Comparison of ENCODE assay signal across 2 cellular contexts in the genomic region with DNA sequence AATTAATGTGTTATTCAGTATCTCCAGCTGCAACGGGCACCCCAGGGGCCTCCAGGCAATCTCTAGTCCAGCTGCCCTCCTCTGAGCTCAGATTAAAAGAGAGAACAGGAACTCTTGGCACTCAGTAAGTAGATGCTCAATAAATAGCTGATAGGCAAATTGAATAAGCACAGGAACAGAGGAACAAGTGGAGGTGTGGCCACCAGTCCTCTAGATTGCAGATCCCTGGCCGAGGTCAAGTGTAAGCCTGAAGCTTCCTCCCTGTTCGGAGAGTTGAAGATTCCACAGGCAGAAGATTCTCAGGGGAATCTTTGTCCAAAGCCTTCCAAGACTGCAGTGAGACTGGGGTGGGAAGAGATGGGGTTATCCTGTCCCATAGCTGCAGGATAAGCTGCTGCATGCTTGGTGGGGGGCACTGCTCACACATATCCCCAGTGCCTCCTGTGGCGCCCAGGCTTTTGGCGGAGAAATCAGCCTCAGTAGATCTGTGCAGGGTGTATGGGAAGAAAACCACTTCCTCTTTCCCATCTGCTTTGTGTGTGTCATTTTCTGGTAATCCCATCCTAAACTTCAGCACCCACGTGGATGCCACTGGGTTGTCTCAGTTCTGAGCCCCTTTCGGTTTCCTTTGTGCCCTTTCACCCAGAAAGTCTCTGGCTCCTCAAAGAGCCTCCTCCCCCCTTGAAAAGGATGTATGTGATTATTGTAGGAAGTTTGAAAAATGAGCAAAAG.
TF ChIP-seq lines count a peak whose summit lies in the region.

No MANE protein-coding gene starts in this region.

TF ChIP-seq in liver, 16 proteins besides CTCF, POLR2A, EP300 and RAD21:
- TF ChIP-seq EGR1 (IDR thresholded peaks at IDR 0.05; ENCODE audit: low read depth in 2 of 2) = no peak
- TF ChIP-seq, protein P1, sequence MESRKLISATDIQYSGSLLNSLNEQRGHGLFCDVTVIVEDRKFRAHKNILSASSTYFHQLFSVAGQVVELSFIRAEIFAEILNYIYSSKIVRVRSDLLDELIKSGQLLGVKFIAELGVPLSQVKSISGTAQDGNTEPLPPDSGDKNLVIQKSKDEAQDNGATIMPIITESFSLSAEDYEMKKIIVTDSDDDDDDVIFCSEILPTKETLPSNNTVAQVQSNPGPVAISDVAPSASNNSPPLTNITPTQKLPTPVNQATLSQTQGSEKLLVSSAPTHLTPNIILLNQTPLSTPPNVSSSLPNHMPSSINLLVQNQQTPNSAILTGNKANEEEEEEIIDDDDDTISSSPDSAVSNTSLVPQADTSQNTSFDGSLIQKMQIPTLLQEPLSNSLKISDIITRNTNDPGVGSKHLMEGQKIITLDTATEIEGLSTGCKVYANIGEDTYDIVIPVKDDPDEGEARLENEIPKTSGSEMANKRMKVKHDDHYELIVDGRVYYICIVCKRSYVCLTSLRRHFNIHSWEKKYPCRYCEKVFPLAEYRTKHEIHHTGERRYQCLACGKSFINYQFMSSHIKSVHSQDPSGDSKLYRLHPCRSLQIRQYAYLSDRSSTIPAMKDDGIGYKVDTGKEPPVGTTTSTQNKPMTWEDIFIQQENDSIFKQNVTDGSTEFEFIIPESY (IDR thresholded peaks at IDR 0.05) = no peak
- TF ChIP-seq, protein P2, sequence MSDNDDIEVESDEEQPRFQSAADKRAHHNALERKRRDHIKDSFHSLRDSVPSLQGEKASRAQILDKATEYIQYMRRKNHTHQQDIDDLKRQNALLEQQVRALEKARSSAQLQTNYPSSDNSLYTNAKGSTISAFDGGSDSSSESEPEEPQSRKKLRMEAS (IDR thresholded peaks at IDR 0.05) = peak; percentile 36
- no peak for TF ChIP-seq SP1 (IDR thresholded peaks at IDR 0.05)
- TF ChIP-seq, protein P3, sequence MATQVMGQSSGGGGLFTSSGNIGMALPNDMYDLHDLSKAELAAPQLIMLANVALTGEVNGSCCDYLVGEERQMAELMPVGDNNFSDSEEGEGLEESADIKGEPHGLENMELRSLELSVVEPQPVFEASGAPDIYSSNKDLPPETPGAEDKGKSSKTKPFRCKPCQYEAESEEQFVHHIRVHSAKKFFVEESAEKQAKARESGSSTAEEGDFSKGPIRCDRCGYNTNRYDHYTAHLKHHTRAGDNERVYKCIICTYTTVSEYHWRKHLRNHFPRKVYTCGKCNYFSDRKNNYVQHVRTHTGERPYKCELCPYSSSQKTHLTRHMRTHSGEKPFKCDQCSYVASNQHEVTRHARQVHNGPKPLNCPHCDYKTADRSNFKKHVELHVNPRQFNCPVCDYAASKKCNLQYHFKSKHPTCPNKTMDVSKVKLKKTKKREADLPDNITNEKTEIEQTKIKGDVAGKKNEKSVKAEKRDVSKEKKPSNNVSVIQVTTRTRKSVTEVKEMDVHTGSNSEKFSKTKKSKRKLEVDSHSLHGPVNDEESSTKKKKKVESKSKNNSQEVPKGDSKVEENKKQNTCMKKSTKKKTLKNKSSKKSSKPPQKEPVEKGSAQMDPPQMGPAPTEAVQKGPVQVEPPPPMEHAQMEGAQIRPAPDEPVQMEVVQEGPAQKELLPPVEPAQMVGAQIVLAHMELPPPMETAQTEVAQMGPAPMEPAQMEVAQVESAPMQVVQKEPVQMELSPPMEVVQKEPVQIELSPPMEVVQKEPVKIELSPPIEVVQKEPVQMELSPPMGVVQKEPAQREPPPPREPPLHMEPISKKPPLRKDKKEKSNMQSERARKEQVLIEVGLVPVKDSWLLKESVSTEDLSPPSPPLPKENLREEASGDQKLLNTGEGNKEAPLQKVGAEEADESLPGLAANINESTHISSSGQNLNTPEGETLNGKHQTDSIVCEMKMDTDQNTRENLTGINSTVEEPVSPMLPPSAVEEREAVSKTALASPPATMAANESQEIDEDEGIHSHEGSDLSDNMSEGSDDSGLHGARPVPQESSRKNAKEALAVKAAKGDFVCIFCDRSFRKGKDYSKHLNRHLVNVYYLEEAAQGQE (IDR thresholded peaks at IDR 0.05) = no peak
- no peak for TF ChIP-seq HNF4A (conservative IDR thresholded peaks at IDR 0.05)
- peak in 1 of 2 donors; percentile 18 for TF ChIP-seq RXRA (IDR thresholded peaks at IDR 0.05)

TF ChIP-seq in HepG2, 621 proteins besides CTCF, POLR2A, EP300 and RAD21:
- no peak for TF ChIP-seq ATM (IDR thresholded peaks at IDR 0.05; ENCODE audit: borderline replicate concordance)
- TF ChIP-seq, protein P4, sequence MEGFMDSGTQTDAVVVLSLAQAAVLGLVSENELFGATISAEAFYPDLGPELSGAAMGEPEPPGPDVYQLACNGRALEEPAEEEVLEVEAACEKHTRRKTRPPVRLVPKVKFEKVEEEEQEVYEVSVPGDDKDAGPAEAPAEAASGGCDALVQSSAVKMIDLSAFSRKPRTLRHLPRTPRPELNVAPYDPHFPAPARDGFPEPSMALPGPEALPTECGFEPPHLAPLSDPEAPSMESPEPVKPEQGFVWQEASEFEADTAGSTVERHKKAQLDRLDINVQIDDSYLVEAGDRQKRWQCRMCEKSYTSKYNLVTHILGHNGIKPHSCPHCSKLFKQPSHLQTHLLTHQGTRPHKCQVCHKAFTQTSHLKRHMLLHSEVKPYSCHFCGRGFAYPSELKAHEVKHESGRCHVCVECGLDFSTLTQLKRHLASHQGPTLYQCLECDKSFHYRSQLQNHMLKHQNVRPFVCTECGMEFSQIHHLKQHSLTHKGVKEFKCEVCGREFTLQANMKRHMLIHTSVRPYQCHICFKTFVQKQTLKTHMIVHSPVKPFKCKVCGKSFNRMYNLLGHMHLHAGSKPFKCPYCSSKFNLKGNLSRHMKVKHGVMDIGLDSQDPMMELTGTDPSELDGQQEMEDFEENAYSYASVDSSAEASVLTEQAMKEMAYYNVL (CRISPR knock-in tag; IDR thresholded peaks at IDR 0.05; ENCODE audit: borderline replicate concordance) = no peak
- no peak for TF ChIP-seq ELF3 (CRISPR knock-in tag; IDR thresholded peaks at IDR 0.05)
- no peak for TF ChIP-seq CREB1 (IDR thresholded peaks at IDR 0.05)
- TF ChIP-seq CREB1 (CRISPR knock-in tag; IDR thresholded peaks at IDR 0.05) = no peak
- TF ChIP-seq ZNF766 (CRISPR knock-in tag; IDR thresholded peaks at IDR 0.05; ENCODE audit: borderline replicate concordance) = no peak
- TF ChIP-seq, protein P5, sequence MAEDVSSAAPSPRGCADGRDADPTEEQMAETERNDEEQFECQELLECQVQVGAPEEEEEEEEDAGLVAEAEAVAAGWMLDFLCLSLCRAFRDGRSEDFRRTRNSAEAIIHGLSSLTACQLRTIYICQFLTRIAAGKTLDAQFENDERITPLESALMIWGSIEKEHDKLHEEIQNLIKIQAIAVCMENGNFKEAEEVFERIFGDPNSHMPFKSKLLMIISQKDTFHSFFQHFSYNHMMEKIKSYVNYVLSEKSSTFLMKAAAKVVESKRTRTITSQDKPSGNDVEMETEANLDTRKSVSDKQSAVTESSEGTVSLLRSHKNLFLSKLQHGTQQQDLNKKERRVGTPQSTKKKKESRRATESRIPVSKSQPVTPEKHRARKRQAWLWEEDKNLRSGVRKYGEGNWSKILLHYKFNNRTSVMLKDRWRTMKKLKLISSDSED (CRISPR knock-in tag; IDR thresholded peaks at IDR 0.05) = no peak
- no peak for TF ChIP-seq HOXA9 (CRISPR knock-in tag; IDR thresholded peaks at IDR 0.05; ENCODE audit: borderline replicate concordance)
- TF ChIP-seq, protein P6, sequence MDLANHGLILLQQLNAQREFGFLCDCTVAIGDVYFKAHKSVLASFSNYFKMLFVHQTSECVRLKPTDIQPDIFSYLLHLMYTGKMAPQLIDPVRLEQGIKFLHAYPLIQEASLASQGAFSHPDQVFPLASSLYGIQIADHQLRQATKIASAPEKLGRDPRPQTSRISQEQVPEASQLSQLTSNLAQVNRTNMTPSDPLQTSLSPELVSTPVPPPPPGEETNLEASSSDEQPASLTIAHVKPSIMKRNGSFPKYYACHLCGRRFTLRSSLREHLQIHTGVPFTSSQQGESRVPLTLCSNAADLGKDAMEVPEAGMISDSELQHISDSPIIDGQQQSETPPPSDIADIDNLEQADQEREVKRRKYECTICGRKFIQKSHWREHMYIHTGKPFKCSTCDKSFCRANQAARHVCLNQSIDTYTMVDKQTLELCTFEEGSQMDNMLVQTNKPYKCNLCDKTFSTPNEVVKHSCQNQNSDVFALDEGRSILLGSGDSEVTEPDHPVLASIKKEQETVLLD (CRISPR knock-in tag; IDR thresholded peaks at IDR 0.05; ENCODE audit: low read depth) = no peak
- TF ChIP-seq ZNF644 (CRISPR knock-in tag; IDR thresholded peaks at IDR 0.05; ENCODE audit: low read depth) = no peak
- TF ChIP-seq, protein P7, sequence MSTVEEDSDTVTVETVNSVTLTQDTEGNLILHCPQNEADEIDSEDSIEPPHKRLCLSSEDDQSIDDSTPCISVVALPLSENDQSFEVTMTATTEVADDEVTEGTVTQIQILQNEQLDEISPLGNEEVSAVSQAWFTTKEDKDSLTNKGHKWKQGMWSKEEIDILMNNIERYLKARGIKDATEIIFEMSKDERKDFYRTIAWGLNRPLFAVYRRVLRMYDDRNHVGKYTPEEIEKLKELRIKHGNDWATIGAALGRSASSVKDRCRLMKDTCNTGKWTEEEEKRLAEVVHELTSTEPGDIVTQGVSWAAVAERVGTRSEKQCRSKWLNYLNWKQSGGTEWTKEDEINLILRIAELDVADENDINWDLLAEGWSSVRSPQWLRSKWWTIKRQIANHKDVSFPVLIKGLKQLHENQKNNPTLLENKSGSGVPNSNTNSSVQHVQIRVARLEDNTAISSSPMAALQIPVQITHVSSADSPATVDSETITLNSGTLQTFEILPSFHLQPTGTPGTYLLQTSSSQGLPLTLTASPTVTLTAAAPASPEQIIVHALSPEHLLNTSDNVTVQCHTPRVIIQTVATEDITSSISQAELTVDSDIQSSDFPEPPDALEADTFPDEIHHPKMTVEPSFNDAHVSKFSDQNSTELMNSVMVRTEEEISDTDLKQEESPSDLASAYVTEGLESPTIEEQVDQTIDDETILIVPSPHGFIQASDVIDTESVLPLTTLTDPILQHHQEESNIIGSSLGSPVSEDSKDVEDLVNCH (CRISPR knock-in tag; IDR thresholded peaks at IDR 0.05) = no peak
- no peak for TF ChIP-seq TBP (CRISPR knock-in tag; IDR thresholded peaks at IDR 0.05)
- TF ChIP-seq ZNF879 (CRISPR knock-in tag; IDR thresholded peaks at IDR 0.05) = no peak
- no peak for TF ChIP-seq ZNF720 (CRISPR knock-in tag; IDR thresholded peaks at IDR 0.05)
- TF ChIP-seq RBM39 (IDR thresholded peaks at IDR 0.05; ENCODE audit: low read depth, low read length, poor library complexity, severe bottlenecking) = no peak
- no peak for TF ChIP-seq HOXA5 (CRISPR knock-in tag; IDR thresholded peaks at IDR 0.05)
- no peak for TF ChIP-seq PTBP1 (IDR thresholded peaks at IDR 0.05; ENCODE audit: low read depth, low read length, poor library complexity, severe bottlenecking)
